16 cellular contexts compared by ENCODE assay signal in genomic region chr15:69980311-69981059, GRCh38.
DNase-seq lines count a peak whose midpoint lies in the region; ATAC-seq and TF ChIP-seq lines count a peak whose summit lies in the region.
"Had no signal": no experiment of that assay in that cellular context is flagged by ENCODE, and none has a peak within 500 bp of the region (broad histone marks: within the 10 kb centered on the region; RNA-seq: fewer than 3 reads in every experiment).

No MANE protein-coding gene starts in this region.

- ATAC-seq in GM19035 (IDR thresholded peaks at IDR 0.05; ENCODE audit: unreplicated experiment) (peak; percentile 17), HG03575 (IDR thresholded peaks at IDR 0.05; ENCODE audit: extremely low read depth, insufficient number of reproducible peaks, low FRiP score, unreplicated experiment) (peak; percentile 6), HG03521 (IDR thresholded peaks at IDR 0.05; ENCODE audit: unreplicated experiment) (no peak), HG03095 (IDR thresholded peaks at IDR 0.05; ENCODE audit: unreplicated experiment) (no peak), foreskin keratinocyte (no peak)
- ATAC-seq: activated CD8-positive, alpha-beta T cell treated with anti-CD3 and anti-CD28 coated beads, Interleukin-2, amount 10 ng/mL, durations not matched to agents 7 days and 5 days; heart right ventricle had no signal

- DNase-seq in GM12865 (ENCODE audit: low read depth): peak; percentile 77
- DNase-seq in germinal center (ENCODE audit: low spot score): peak; percentile 63
- no peak for DNase-seq in NOMO-1 treated with dmso at 0.1 percent for 144 hours (lab: John Stamatoyannopoulos, UW; ENCODE audit: unreplicated experiment)
- no peak for DNase-seq in foreskin keratinocyte
- DNase-seq: activated CD8-positive, alpha-beta T cell treated with anti-CD3 and anti-CD28 coated beads, Interleukin-2, amount 10 ng/mL, durations not matched to agents 7 days and 5 days; anterior cingulate cortex; colonic mucosa; erythroblast; heart right ventricle; posterior cingulate gyrus; SK-N-SH; substantia nigra had no signal

- H3K27me3 ChIP-seq in foreskin keratinocyte: peaks cover 41% of the 10 kb centered on the region
- H3K27me3 ChIP-seq: colonic mucosa had no signal

- no peak overlapping the region for H3K4me3 ChIP-seq in GM12865 (ENCODE audit: low read depth, low read length)
- H3K4me3 ChIP-seq: colonic mucosa, heart right ventricle had no signal

- H3K27ac ChIP-seq in foreskin keratinocyte: no peak overlapping the region
- H3K27ac ChIP-seq: colonic mucosa, heart right ventricle had no signal

- H3K4me1 ChIP-seq in foreskin keratinocyte: peaks cover 5% of the 10 kb centered on the region
- H3K4me1 ChIP-seq: colonic mucosa, heart right ventricle had no signal

- TF ChIP-seq CTCF in GM12865 (IDR thresholded peaks at IDR 0.05; ENCODE audit: insufficient read depth, low read depth, low read length, missing control alignments) (peak; percentile 12), foreskin keratinocyte (conservative IDR thresholded peaks at IDR 0.05) (no peak)

Comparison
In these comparisons a context has a peak if more than half of its experiments do, and no peak if none do; other contexts are left out.
1. DNase-seq: peak in GM12865 (single experiment) and germinal center (single experiment); none in NOMO-1 treated with dmso at 0.1 percent for 144 hours (single experiment) and foreskin keratinocyte (0 of 2).
2. ATAC-seq: peak in GM19035 (single experiment) and HG03575 (single experiment); none in HG03521 (single experiment), HG03095 (single experiment) and foreskin keratinocyte (single experiment).